ENCODE assay signal across 32 cellular contexts in the genomic region with DNA sequence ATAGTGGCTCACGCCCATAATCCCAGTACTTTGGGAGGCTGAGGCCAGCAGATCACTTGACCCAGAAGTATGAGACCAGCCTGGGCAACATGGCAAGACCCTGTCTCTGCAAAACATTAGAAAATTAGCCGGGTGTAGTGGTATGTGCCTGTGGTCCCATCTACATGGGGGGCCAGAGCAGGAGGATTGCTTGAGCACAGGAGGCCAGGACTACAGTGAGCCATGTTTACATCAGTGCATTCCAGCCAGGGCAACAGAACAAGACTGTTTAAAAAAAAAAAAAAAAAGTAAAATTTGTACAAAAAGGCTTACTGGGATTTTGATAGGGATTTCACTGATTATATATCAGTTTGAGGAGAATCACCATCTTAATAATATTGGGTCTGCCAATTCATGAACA. TPM values are rescaled to one million over a fixed set of nuclear protein-coding genes. Genes with fewer than 3 reads are reported as not detected.
"Had no signal": no experiment of that assay in that cellular context is flagged by ENCODE, and none has a peak within 500 bp of the region (broad histone marks: within the 10 kb centered on the region; RNA-seq: fewer than 3 reads in every experiment).

No MANE protein-coding gene starts in this region.

- H3K9me3 ChIP-seq: adrenal gland had no signal

- H3K4me1 ChIP-seq: adrenal gland had no signal

- DNase-seq: activated B cell treated with CpG ODN at 0.5 μM for 24 hours; activated CD4-positive, alpha-beta memory T cell treated with anti-CD3 and anti-CD28 coated beads for 36 hours; activated CD4-positive, alpha-beta T cell treated with anti-CD3 and anti-CD28 coated beads for 4 hours; activated CD4-positive, alpha-beta T cell treated with anti-CD3 and anti-CD28 coated beads, Interleukin-2, amount 10 ng/mL, durations not matched to agents 24 days and 14 days; activated CD4-positive, alpha-beta T cell treated with anti-CD3 and anti-CD28 coated beads, Interleukin-2, amount 50 U/mL, for 1 hour; activated CD4-positive, alpha-beta T cell treated with anti-CD3 and anti-CD28 coated beads, Interleukin-2, amount 50 U/mL, for 4 hours; activated CD4-positive, CD25-positive, alpha-beta regulatory T cell treated with anti-CD3 and anti-CD28 coated beads, Interleukin-2, amount 50 U/mL, for 72 hours; activated CD8-positive, alpha-beta memory T cell treated with anti-CD3 and anti-CD28 coated beads, Interleukin-2, amount 50 U/mL, for 4 hours; activated CD8-positive, alpha-beta T cell treated with anti-CD3 and anti-CD28 coated beads for 36 hours; activated effector memory CD4-positive, alpha-beta T cell treated with anti-CD3 and anti-CD28 coated beads, Interleukin-2, amount 50 U/mL, for 16 hours; activated gamma-delta T cell treated with Interleukin-2 at 50 U/mL for 16 hours; activated naive CD4-positive, alpha-beta T cell; activated naive CD4-positive, alpha-beta T cell treated with anti-CD3 and anti-CD28 coated beads for 36 hours; activated naive CD4-positive, alpha-beta T cell treated with anti-CD3 and anti-CD28 coated beads, Interleukin-2, amount 50 U/mL, for 16 hours; activated naive CD8-positive, alpha-beta T cell treated with anti-CD3 and anti-CD28 coated beads for 36 hours; activated T-cell treated with anti-CD3 and anti-CD28 coated beads for 4 hours; activated T-cell treated with anti-CD3 and anti-CD28 coated beads, Interleukin-2, amount 50 U/mL, for 1 hour; activated T-cell treated with anti-CD3 and anti-CD28 coated beads, Interleukin-2, amount 50 U/mL, for 4 hours; activated T-cell treated with anti-CD3 and anti-CD28 coated beads, Interleukin-2, amount 50 U/mL, for 72 hours; adrenal gland; amniotic stem cell; aorta; caudate nucleus; cerebellar nuclear complex; T-helper 1 cell; T-helper 2 cell; T-helper 9 cell had no signal

- FAIRE-seq: astrocyte, bronchial epithelial cell, TTC549 had no signal

- H3K4me3 ChIP-seq: adrenal gland, cardiac muscle cell had no signal

- H3K27me3 ChIP-seq: adrenal gland, cardiac muscle cell had no signal

- H3K27ac ChIP-seq: adrenal gland, cardiac muscle cell, VCaP had no signal

RNA-seq across cellular contexts. Expression of a gene that starts 22.1 kb away (rescaled TPM):
- total RNA-seq: activated B cell treated with CpG ODN at 0.5 μM for 24 hours; activated CD4-positive, alpha-beta memory T cell treated with anti-CD3 and anti-CD28 coated beads for 36 hours; activated CD4-positive, alpha-beta T cell treated with anti-CD3 and anti-CD28 coated beads, Interleukin-2, amount 10 ng/mL, durations not matched to agents 24 days and 14 days; activated CD8-positive, alpha-beta T cell treated with anti-CD3 and anti-CD28 coated beads for 36 hours; activated naive CD4-positive, alpha-beta T cell treated with anti-CD3 and anti-CD28 coated beads for 36 hours had no signal
